15 cellular contexts compared by ENCODE assay signal in the genomic region with DNA sequence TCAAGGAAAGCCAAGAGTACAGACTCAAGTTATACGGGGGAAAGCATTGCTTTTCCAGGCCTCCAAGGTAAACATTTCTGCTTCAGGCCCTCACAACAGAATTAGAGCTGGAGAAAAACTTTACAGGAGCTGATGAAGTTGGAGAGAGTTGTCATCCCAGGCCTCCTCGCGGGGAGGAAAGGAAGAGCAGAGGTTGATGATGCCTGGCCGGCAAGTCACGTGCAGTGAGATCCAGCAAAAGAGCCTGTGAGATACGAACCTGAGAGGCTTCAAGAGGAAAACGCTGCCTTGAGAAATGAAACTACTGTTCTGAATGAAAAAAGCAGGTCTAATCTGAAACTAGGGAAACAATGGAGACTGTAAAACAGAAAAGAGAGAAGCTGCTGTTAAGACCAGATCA.
DNase-seq lines count a peak whose midpoint lies in the region; ATAC-seq, FAIRE-seq and TF ChIP-seq lines count a peak whose summit lies in the region.
"Had no signal": no experiment of that assay in that cellular context is flagged by ENCODE, and none has a peak within 500 bp of the region (broad histone marks: within the 10 kb centered on the region; RNA-seq: fewer than 3 reads in every experiment).

No MANE protein-coding gene starts in this region.

- H3K36me3 Mint-ChIP-seq in endothelial cell (ENCODE audit: low read depth, unreplicated experiment) (no peaks in the 10 kb centered on the region), mesothelial cell of epicardium (no peaks in the 10 kb centered on the region)
- no peaks in the 10 kb centered on the region for H3K36me3 Mint-ChIP-seq in activated naive CD8-positive, alpha-beta T cell treated with anti-CD3 and anti-CD28 coated beads, Interleukin-2, amount 50 U/mL, for 24 hours (ENCODE audit: low read depth)
- H3K36me3 Mint-ChIP-seq: activated CD8-positive, alpha-beta memory T cell treated with anti-CD3 and anti-CD28 coated beads, Interleukin-2, amount 10 ng/mL, durations not matched to agents 7 days and 5 days; CD4-positive, alpha-beta memory T cell had no signal

- no peak for TF ChIP-seq RAD21 in HepG2 (CRISPR knock-in tag; IDR thresholded peaks at IDR 0.05)

- H3K27ac Mint-ChIP-seq in endothelial cell (ENCODE audit: unreplicated experiment) (peak overlapping the region; percentile 49), mesothelial cell of epicardium (no peak overlapping the region)
- H3K27ac Mint-ChIP-seq in activated naive CD8-positive, alpha-beta T cell treated with anti-CD3 and anti-CD28 coated beads, Interleukin-2, amount 50 U/mL, for 24 hours: no peak overlapping the region
- H3K27ac Mint-ChIP-seq: activated CD8-positive, alpha-beta memory T cell treated with anti-CD3 and anti-CD28 coated beads, Interleukin-2, amount 10 ng/mL, durations not matched to agents 7 days and 5 days; CD4-positive, alpha-beta memory T cell; dendritic cell treated with granulocyte-macrophage colony-stimulating factor and Interleukin-4, amounts not matched to agents 40 ng/mL and 50 ng/mL, for 4 days; H9; T-helper 17 cell had no signal

- DNase-seq in cardiac muscle cell (ENCODE audit: low read depth in 1 of 2, low spot score in 1 of 2) (peak; percentile 41 to 72), left ventricle myocardium superior (no peak), endothelial cell (ENCODE audit: low spot score) (peak; percentile 26), HepG2 (ENCODE audit: low spot score) (peak; percentile 24), mesothelial cell of epicardium (ENCODE audit: low spot score in 2 of 2, unreplicated experiment in 2 of 2) (no peak)
- no peak for DNase-seq in activated naive CD8-positive, alpha-beta T cell treated with anti-CD3 and anti-CD28 coated beads, Interleukin-2, amount 50 U/mL, for 24 hours
- no peak for DNase-seq in stimulated activated naive CD4-positive, alpha-beta T cell (lab: John Stamatoyannopoulos, UW)
- DNase-seq: activated CD8-positive, alpha-beta memory T cell treated with anti-CD3 and anti-CD28 coated beads, Interleukin-2, amount 10 ng/mL, durations not matched to agents 7 days and 5 days; CD4-positive, alpha-beta memory T cell; H9; MV-4-11; T-helper 17 cell had no signal

- 6% methylated on average over 7 of the region's 7 CpGs for WGBS in HepG2 (ENCODE audit: low lambda C conversion rate)

- H2AFZ ChIP-seq in HepG2 (ENCODE audit: low read length): no peak overlapping the region

- peaks cover 22% of the 10 kb centered on the region for H3K4me1 Mint-ChIP-seq in endothelial cell (ENCODE audit: unreplicated experiment)
- no peaks in the 10 kb centered on the region for H3K4me1 Mint-ChIP-seq in activated naive CD8-positive, alpha-beta T cell treated with anti-CD3 and anti-CD28 coated beads, Interleukin-2, amount 50 U/mL, for 24 hours
- no peaks in the 10 kb centered on the region for H3K4me1 Mint-ChIP-seq in mesothelial cell of epicardium
- H3K4me1 Mint-ChIP-seq: activated CD8-positive, alpha-beta memory T cell treated with anti-CD3 and anti-CD28 coated beads, Interleukin-2, amount 10 ng/mL, durations not matched to agents 7 days and 5 days; CD4-positive, alpha-beta memory T cell; T-helper 17 cell had no signal

- peak; percentile 40 for TF ChIP-seq CTCF in cardiac muscle cell (IDR thresholded peaks at IDR 0.05; ENCODE audit: low read depth, low read length)
- no peak for TF ChIP-seq CTCF in endothelial cell (IDR thresholded peaks at IDR 0.05; ENCODE audit: unreplicated experiment)
- TF ChIP-seq CTCF in HepG2 (CRISPR knock-in tag; IDR thresholded peaks at IDR 0.05): peak; percentile 39
- no peak for TF ChIP-seq CTCF in mesothelial cell of epicardium (IDR thresholded peaks at IDR 0.05; ENCODE audit: unreplicated experiment)

- FAIRE-seq in HepG2 (lab: Jason Lieb, UNC): peak; percentile 69

- H3K9me3 Mint-ChIP-seq in endothelial cell (ENCODE audit: unreplicated experiment) (no peaks in the 10 kb centered on the region), mesothelial cell of epicardium (no peaks in the 10 kb centered on the region)
- no peaks in the 10 kb centered on the region for H3K9me3 Mint-ChIP-seq in activated naive CD8-positive, alpha-beta T cell treated with anti-CD3 and anti-CD28 coated beads, Interleukin-2, amount 50 U/mL, for 24 hours
- H3K9me3 Mint-ChIP-seq: dendritic cell treated with granulocyte-macrophage colony-stimulating factor and Interleukin-4, amounts not matched to agents 40 ng/mL and 50 ng/mL, for 4 days; H9 had no signal

- H3K79me2 ChIP-seq in HepG2 (ENCODE audit: insufficient read depth, low read length): no peaks in the 10 kb centered on the region

- H3K4me1 ChIP-seq in cardiac muscle cell (ENCODE audit: low read depth) (peaks cover 6% of the 10 kb centered on the region), HepG2 (ENCODE audit: insufficient read depth, low read length) (peaks cover 18% of the 10 kb centered on the region)

- H3K4me2 ChIP-seq in HepG2 (ENCODE audit: low read depth, low read length): no peak overlapping the region

- no peak overlapping the region for H3K4me3 ChIP-seq in cardiac muscle cell
- no peak overlapping the region for H3K4me3 ChIP-seq in HepG2 (replicated peaks in 1 of 3; ENCODE audit: insufficient read depth in 1 of 3, low read depth in 2 of 3, low read length in 3 of 3)

- no peak overlapping the region for H3K9ac ChIP-seq in HepG2 (ENCODE audit: insufficient read depth, low read depth, low read length)

- no peak overlapping the region for H3K4me3 Mint-ChIP-seq in endothelial cell (ENCODE audit: unreplicated experiment)
- H3K4me3 Mint-ChIP-seq in activated naive CD8-positive, alpha-beta T cell treated with anti-CD3 and anti-CD28 coated beads, Interleukin-2, amount 50 U/mL, for 24 hours: no peak overlapping the region
- H3K4me3 Mint-ChIP-seq in mesothelial cell of epicardium: no peak overlapping the region
- H3K4me3 Mint-ChIP-seq: activated CD8-positive, alpha-beta memory T cell treated with anti-CD3 and anti-CD28 coated beads, Interleukin-2, amount 10 ng/mL, durations not matched to agents 7 days and 5 days; CD4-positive, alpha-beta memory T cell; dendritic cell treated with granulocyte-macrophage colony-stimulating factor and Interleukin-4, amounts not matched to agents 40 ng/mL and 50 ng/mL, for 4 days; H9; T-helper 17 cell had no signal

- H3K27ac ChIP-seq in cardiac muscle cell (no peak overlapping the region), HepG2 (ENCODE audit: extremely low read length, insufficient read depth, low read length) (no peak overlapping the region)

- ATAC-seq in left ventricle myocardium superior: no peak
- ATAC-seq in HepG2: peak; percentile 60
- ATAC-seq in activated naive CD8-positive, alpha-beta T cell treated with anti-CD3 and anti-CD28 coated beads, Interleukin-2, amount 50 U/mL, for 24 hours: no peak
- no peak for ATAC-seq in GM19467 (IDR thresholded peaks at IDR 0.05; ENCODE audit: unreplicated experiment)
- ATAC-seq: activated CD4-positive, CD25-positive, alpha-beta regulatory T cell treated with anti-CD3 and anti-CD28 coated beads, Interleukin-2, amount 50 U/mL, for 24 hours; activated CD8-positive, alpha-beta memory T cell treated with anti-CD3 and anti-CD28 coated beads, Interleukin-2, amount 10 ng/mL, durations not matched to agents 7 days and 5 days; T-helper 17 cell had no signal

- TF ChIP-seq EP300 in HepG2 (IDR thresholded peaks at IDR 0.05; ENCODE audit: low read depth in 2 of 2, low read length in 2 of 2): no peak
- TF ChIP-seq EP300 in HepG2 (CRISPR knock-in tag; IDR thresholded peaks at IDR 0.05; ENCODE audit: borderline replicate concordance): no peak

- H3K27me3 Mint-ChIP-seq in endothelial cell (ENCODE audit: unreplicated experiment): peaks cover 1% of the 10 kb centered on the region
- H3K27me3 Mint-ChIP-seq in activated naive CD8-positive, alpha-beta T cell treated with anti-CD3 and anti-CD28 coated beads, Interleukin-2, amount 50 U/mL, for 24 hours: peaks cover 15% of the 10 kb centered on the region
- peaks cover 10% of the 10 kb centered on the region for H3K27me3 Mint-ChIP-seq in mesothelial cell of epicardium (ENCODE audit: low read depth)

- no peaks in the 10 kb centered on the region for H4K20me1 ChIP-seq in HepG2 (ENCODE audit: insufficient read depth, low read length)

- in situ Hi-C loops in HepG2 (cut with HindIII; ENCODE audit: extremely low pct_ligation_motif_present, low pct_unique_long_range_greater_than_20kb): no loop called here

- H3K9me3 ChIP-seq in cardiac muscle cell (ENCODE audit: low read depth) (no peaks in the 10 kb centered on the region), HepG2 (ENCODE audit: low read length) (no peaks in the 10 kb centered on the region)

- no peak for TF ChIP-seq POLR2A in HepG2 (IDR thresholded peaks at IDR 0.05; ENCODE audit: insufficient read depth in 1 of 2, low read depth in 2 of 2, low read length in 2 of 2)

- POLR2A ChIA-PET in HepG2 (lab: Yijun Ruan, JAX): no interaction called here

- H3K36me3 ChIP-seq in cardiac muscle cell (no peaks in the 10 kb centered on the region), HepG2 (replicated peaks in 1 of 2; ENCODE audit: control insufficient read depth in 1 of 2, insufficient read depth in 2 of 2, low read length in 2 of 2) (no peaks in the 10 kb centered on the region)

- CTCF ChIA-PET in HepG2 (lab: Yijun Ruan, JAX; ENCODE audit: low intra/inter-chr PET ratio, low total read pairs): no interaction called here

- H3K27me3 ChIP-seq in cardiac muscle cell (no peaks in the 10 kb centered on the region), HepG2 (ENCODE audit: control insufficient read depth in 1 of 2, insufficient read depth in 2 of 2, low read length in 2 of 2) (peaks cover 2 to 34% of the 10 kb centered on the region in 2 experiments; a peak in 3 of 5 replicates)

- no TSS peak for BruUV-seq in HepG2 (replicated peaks; lab: Mats Ljungman, UMichigan)

- intact Hi-C loops in left ventricle myocardium superior (cut with micrococcal nuclease) (no loop called here), HepG2 (cut with micrococcal nuclease; ENCODE audit: unreplicated experiment) (loop anchor here (10.0 kb wide), 1 partner anchor 125 kb away; the partner anchor contains the start of gene FAM120B)

TF ChIP-seq in HepG2, 621 proteins besides CTCF, POLR2A, EP300 and RAD21 (continues in another document):
- TF ChIP-seq SMC3 (IDR thresholded peaks at IDR 0.05; ENCODE audit: low read length): peak; percentile 13; the same call in 1 of the 2 replicates
- peak; percentile 95 for TF ChIP-seq BHLHE40 (IDR thresholded peaks at IDR 0.05; ENCODE audit: low read length)
- no peak for TF ChIP-seq ARHGAP35 (CRISPR knock-in tag; IDR thresholded peaks at IDR 0.05; ENCODE audit: borderline replicate concordance)

Comparison
In these comparisons a context has a peak if more than half of its experiments do, and no peak if none do; other contexts are left out.
1. DNase-seq: peak in cardiac muscle cell (2 of 2), endothelial cell (single experiment) and HepG2 (single experiment); none in left ventricle myocardium superior (single experiment), activated naive CD8-positive, alpha-beta T cell treated with anti-CD3 and anti-CD28 coated beads, Interleukin-2, amount 50 U/mL, for 24 hours (single experiment), stimulated activated naive CD4-positive, alpha-beta T cell (0 of 6) and mesothelial cell of epicardium (0 of 2).
2. CTCF ChIP-seq: peak in cardiac muscle cell (single experiment) and HepG2 (single experiment); none in endothelial cell (single experiment) and mesothelial cell of epicardium (single experiment).